ENCODE assay signal across 1 cellular context in the genomic region with DNA sequence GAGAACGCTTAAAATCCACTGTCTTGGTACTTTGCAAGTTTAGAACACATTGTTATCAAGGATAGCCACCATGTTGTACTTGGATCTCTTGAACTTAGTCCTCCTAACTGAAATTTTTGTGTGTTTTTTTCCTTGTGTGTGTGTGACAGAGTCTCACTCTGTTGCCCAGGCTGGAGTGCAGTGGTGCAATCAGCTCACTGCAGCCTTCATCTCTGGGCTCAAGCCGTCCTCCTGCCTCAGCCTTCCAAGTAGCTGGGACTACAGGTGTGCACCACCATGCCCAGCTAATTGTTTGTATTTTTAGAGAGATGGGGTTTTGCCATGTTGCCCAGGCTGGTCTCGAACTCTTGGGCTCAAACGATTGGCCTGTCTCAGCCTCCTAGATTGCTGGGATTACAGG. TPM values are rescaled to one million over a fixed set of nuclear protein-coding genes. Genes with fewer than 3 reads are reported as not detected.
"Had no signal": no experiment of that assay in that cellular context is flagged by ENCODE, and none has a peak within 500 bp of the region (broad histone marks: within the 10 kb centered on the region; RNA-seq: fewer than 3 reads in every experiment).

No MANE protein-coding gene starts in this region.

RNA-seq across cellular contexts. Expression of gene GTF2IRD1, which starts 34.5 kb away (rescaled TPM):
- total RNA-seq: activated CD8-positive, alpha-beta T cell treated with anti-CD3 and anti-CD28 coated beads, Interleukin-2, amount 10 ng/mL, durations not matched to agents 7 days and 5 days had no signal
